Comparison of ENCODE assay signal across 17 cellular contexts in genomic region chr12:93234641-93235040, GRCh38.
DNase-seq lines count a peak whose midpoint lies in the region; ATAC-seq and TF ChIP-seq lines count a peak whose summit lies in the region.
"Had no signal": no experiment of that assay in that cellular context is flagged by ENCODE, and none has a peak within 500 bp of the region (broad histone marks: within the 10 kb centered on the region; RNA-seq: fewer than 3 reads in every experiment).

No MANE protein-coding gene starts in this region.

- H3K36me3 ChIP-seq in prostate gland (no peaks in the 10 kb centered on the region), gastrocnemius medialis (no peaks in the 10 kb centered on the region)
- H3K36me3 ChIP-seq: adrenal gland had no signal

- no peaks in the 10 kb centered on the region for H3K4me1 ChIP-seq in prostate gland (replicated peaks)
- peaks cover 0 to 21% of the 10 kb centered on the region in 2 donors for H3K4me1 ChIP-seq in gastrocnemius medialis
- H3K4me1 ChIP-seq: adrenal gland had no signal

- H3K9me3 ChIP-seq in prostate gland (no peaks in the 10 kb centered on the region), gastrocnemius medialis (no peaks in the 10 kb centered on the region)
- H3K9me3 ChIP-seq: adrenal gland had no signal

- H3K27me3 ChIP-seq in prostate gland (replicated peaks; ENCODE audit: insufficient read depth): no peaks in the 10 kb centered on the region
- no peaks in the 10 kb centered on the region for H3K27me3 ChIP-seq in gastrocnemius medialis
- H3K27me3 ChIP-seq: adrenal gland had no signal

- H3K4me3 ChIP-seq in prostate gland (no peak overlapping the region), gastrocnemius medialis (no peak overlapping the region)
- H3K4me3 ChIP-seq: adrenal gland, GM23248 had no signal

- H3K27ac ChIP-seq in prostate gland (no peak overlapping the region), gastrocnemius medialis (peak overlapping the region in 2 of 4 donors; percentile 46 to 76)
- H3K27ac ChIP-seq: adrenal gland, GM23248 had no signal

- TF ChIP-seq POLR2A in prostate gland (IDR thresholded peaks at IDR 0.05): no peak
- TF ChIP-seq POLR2A in gastrocnemius medialis (IDR thresholded peaks at IDR 0.05): no peak

- 44% methylated on average over 1 of the region's 1 CpG for WGBS in prostate gland

- TF ChIP-seq CTCF in prostate gland (IDR thresholded peaks at IDR 0.05) (no peak), gastrocnemius medialis (IDR thresholded peaks at IDR 0.05 in 4 of 5, conservative IDR thresholded peaks at IDR 0.05 in 1 of 5) (no peak)

- in situ Hi-C loops in gastrocnemius medialis (cut with MboI; ENCODE audit: low sequenced_read_pairs in 4 of 4): no loop called here

- intact Hi-C loops in prostate gland (cut with DNase I) (no loop called here), gastrocnemius medialis (cut with DNase I; ENCODE audit: low total_unique reads) (loop anchor here (5.0 kb wide), 1 partner anchor 107 kb away; no protein-coding TSS in a partner anchor)

- DNase-seq in HT-29 (ENCODE audit: low spot score) (peak; percentile 43), NCI-H2029 treated with DMSO at 0.1 percent for 48 hours (lab: John Stamatoyannopoulos, UW) (peak; percentile 78), dermis blood vessel endothelial cell (peak; percentile 67), prostate gland (ENCODE audit: low spot score) (peak; percentile 30), SW480 (ENCODE audit: low spot score) (no peak), NCI-H510A (lab: John Stamatoyannopoulos, UW) (no peak), gastrocnemius medialis (no peak)
- DNase-seq: activated CD4-positive, alpha-beta T cell treated with anti-CD3 and anti-CD28 coated beads for 48 hours; activated CD8-positive, alpha-beta memory T cell treated with anti-CD3 and anti-CD28 coated beads, Interleukin-2, amount 50 U/mL, for 4 hours; activated effector memory CD4-positive, alpha-beta T cell treated with anti-CD3 and anti-CD28 coated beads, Interleukin-2, amount 50 U/mL, for 16 hours; adrenal gland; GM23248; left colon; NCI-H524 treated with DMSO at 0.1 percent for 48 hours; T-cell had no signal

- ATAC-seq in gastrocnemius medialis: no peak
- ATAC-seq: esophagus mucosa; left colon; stimulated activated effector memory CD8-positive, alpha-beta T cell treated with anti-CD3 and anti-CD28 coated beads, Interleukin-12 subunit alpha, Interleukin-12 subunit beta, amount 100 ng/mL, for 72 hours; T-cell had no signal

Comparison
In these comparisons a context has a peak if more than half of its experiments do, and no peak if none do; other contexts are left out.
1. DNase-seq: peak in HT-29 (single experiment), NCI-H2029 treated with DMSO at 0.1 percent for 48 hours (single experiment), dermis blood vessel endothelial cell (single experiment) and prostate gland (single experiment); none in SW480 (single experiment), NCI-H510A (single experiment) and gastrocnemius medialis (0 of 2).